Comparison of ENCODE assay signal across 1 cellular context in genomic region chr7:2777898-2778535, GRCh38.
TF ChIP-seq lines count a peak whose summit lies in the region.

No MANE protein-coding gene starts in this region.

TF ChIP-seq in H1, 55 proteins besides CTCF, POLR2A, EP300 and RAD21:
- TF ChIP-seq, protein P1, sequence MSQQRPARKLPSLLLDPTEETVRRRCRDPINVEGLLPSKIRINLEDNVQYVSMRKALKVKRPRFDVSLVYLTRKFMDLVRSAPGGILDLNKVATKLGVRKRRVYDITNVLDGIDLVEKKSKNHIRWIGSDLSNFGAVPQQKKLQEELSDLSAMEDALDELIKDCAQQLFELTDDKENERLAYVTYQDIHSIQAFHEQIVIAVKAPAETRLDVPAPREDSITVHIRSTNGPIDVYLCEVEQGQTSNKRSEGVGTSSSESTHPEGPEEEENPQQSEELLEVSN (IDR thresholded peaks at IDR 0.05), result no peak
- TF ChIP-seq TCF12 (IDR thresholded peaks at IDR 0.05; ENCODE audit: low read depth, low read length) (no peak), SP1 (IDR thresholded peaks at IDR 0.05; ENCODE audit: low read depth, low read length) (no peak), JUND (IDR thresholded peaks at IDR 0.05; ENCODE audit: low read length) (no peak), ASH2L (IDR thresholded peaks at IDR 0.05; ENCODE audit: low read length) (no peak), GTF2F1 (IDR thresholded peaks at IDR 0.05; ENCODE audit: borderline replicate concordance, low read depth, low read length) (no peak), JUN (IDR thresholded peaks at IDR 0.05; ENCODE audit: low read depth, low read length) (no peak), KDM1A (IDR thresholded peaks at IDR 0.05; ENCODE audit: borderline replicate concordance, low read length) (no peak), CEBPB (IDR thresholded peaks at IDR 0.05; ENCODE audit: low read depth, low read length) (no peak), BCL11A (IDR thresholded peaks at IDR 0.05; ENCODE audit: low read depth in 2 of 2, low read length in 2 of 2) (no peak), TAF1 (IDR thresholded peaks at IDR 0.05; ENCODE audit: low read depth, low read length) (no peak), EZH2 (IDR thresholded peaks at IDR 0.05; ENCODE audit: low read depth, low read length, severe bottlenecking) (no peak), BRCA1 (IDR thresholded peaks at IDR 0.05; ENCODE audit: low read depth, low read length) (no peak), ATF3 (IDR thresholded peaks at IDR 0.05; ENCODE audit: insufficient read depth, low read depth, low read length) (no peak), CBX8 (IDR thresholded peaks at IDR 0.05; ENCODE audit: borderline replicate concordance, low read depth, low read length) (no peak), GABPA (IDR thresholded peaks at IDR 0.05; ENCODE audit: borderline replicate concordance, insufficient read depth, low read length) (no peak), EGR1 (IDR thresholded peaks at IDR 0.05; ENCODE audit: borderline replicate concordance, low read depth, low read length) (no peak), NRF1 (IDR thresholded peaks at IDR 0.05; ENCODE audit: low read depth, low read length) (no peak), KDM5A (IDR thresholded peaks at IDR 0.05; ENCODE audit: low read length) (no peak)
- TF ChIP-seq, protein P2, sequence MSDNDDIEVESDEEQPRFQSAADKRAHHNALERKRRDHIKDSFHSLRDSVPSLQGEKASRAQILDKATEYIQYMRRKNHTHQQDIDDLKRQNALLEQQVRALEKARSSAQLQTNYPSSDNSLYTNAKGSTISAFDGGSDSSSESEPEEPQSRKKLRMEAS (IDR thresholded peaks at IDR 0.05), result no peak
